In genomic region chr5:5331838-5332237, GRCh38 we compare ENCODE assay signal across 16 cellular contexts.
DNase-seq lines count a peak whose midpoint lies in the region; TF ChIP-seq lines count a peak whose summit lies in the region.
"Had no signal": no experiment of that assay in that cellular context is flagged by ENCODE, and none has a peak within 500 bp of the region (broad histone marks: within the 10 kb centered on the region; RNA-seq: fewer than 3 reads in every experiment).

No MANE protein-coding gene starts in this region.

- no TSS peak for BruUV-seq in A673 (replicated peaks; lab: Mats Ljungman, UMichigan)

- no peaks in the 10 kb centered on the region for H3K27me3 ChIP-seq in A673 (replicated peaks; ENCODE audit: insufficient read depth, low read depth, low read length, poor library complexity)
- no peaks in the 10 kb centered on the region for H3K27me3 ChIP-seq in breast epithelium
- H3K27me3 ChIP-seq: uterus had no signal

- CTCF ChIA-PET in A673 (lab: Charles Lee) = no interaction called here

- H3K4me1 ChIP-seq in A673 (ENCODE audit: insufficient read depth, low read length, poor library complexity, severe bottlenecking) (peaks cover 33% of the 10 kb centered on the region), breast epithelium (no peaks in the 10 kb centered on the region)
- H3K4me1 ChIP-seq: uterus had no signal

- H3K27ac ChIP-seq in A673 (ENCODE audit: low read depth, low read length, poor library complexity, severe bottlenecking) = no peak overlapping the region
- no peak overlapping the region for H3K27ac ChIP-seq in breast epithelium
- H3K27ac ChIP-seq: uterus had no signal

- H3K9me3 ChIP-seq in A673 (ENCODE audit: low read depth, low read length, poor library complexity, severe bottlenecking) (no peaks in the 10 kb centered on the region), breast epithelium (no peaks in the 10 kb centered on the region)
- H3K9me3 ChIP-seq: uterus had no signal

- no peak for TF ChIP-seq POLR2A in breast epithelium (IDR thresholded peaks at IDR 0.05)

- intact Hi-C loops in A673 (cut with micrococcal nuclease; ENCODE audit: unreplicated experiment) = no loop called here
- intact Hi-C loops in breast epithelium (cut with DNase I; ENCODE audit: low total_unique reads) = no loop called here

- TF ChIP-seq CTCF in A673 (conservative IDR thresholded peaks at IDR 0.05; ENCODE audit: low read depth, low read length) (no peak), breast epithelium (IDR thresholded peaks at IDR 0.05) (no peak)

- DNase-seq in A673 (ENCODE audit: low spot score) (peak; percentile 45), EH (ENCODE audit: low read depth) (peak; percentile 45), astrocyte of the hippocampus (ENCODE audit: low read depth, low spot score) (peak; percentile 76), myocyte (ENCODE audit: low read depth) (peak; percentile 83), AG08395 (ENCODE audit: low spot score) (no peak), breast epithelium (ENCODE audit: low spot score in 2 of 2) (no peak), NCI-H748 (lab: John Stamatoyannopoulos, UW; ENCODE audit: unreplicated experiment) (no peak)
- no peak for DNase-seq in activated CD4-positive, alpha-beta T cell treated with anti-CD3 and anti-CD28 coated beads, Interleukin-2, amount 50 U/mL, for 4 hours
- DNase-seq: activated CD4-positive, alpha-beta T cell treated with anti-CD3 and anti-CD28 coated beads for 1 hour; CD4-positive, alpha-beta T cell; cortex of kidney; H9; hippocampal formation; NCI-H1105; uterus had no signal

- H3K4me3 ChIP-seq in A673 (ENCODE audit: low read depth, low read length, poor library complexity, severe bottlenecking) (no peak overlapping the region), breast epithelium (no peak overlapping the region)
- H3K4me3 ChIP-seq: lung, uterus had no signal

- POLR2A ChIA-PET in A673 (lab: Charles Lee; ENCODE audit: low non-redundant PET) = no interaction called here

- no peaks in the 10 kb centered on the region for H3K36me3 ChIP-seq in A673 (ENCODE audit: insufficient read depth, low read length, poor library complexity, severe bottlenecking)
- H3K36me3 ChIP-seq in breast epithelium = no peaks in the 10 kb centered on the region
- H3K36me3 ChIP-seq: uterus had no signal

Comparison
In these comparisons a context has a peak if more than half of its experiments do, and no peak if none do; other contexts are left out.
1. DNase-seq: peak in A673 (single experiment), EH (single experiment), astrocyte of the hippocampus (single experiment) and myocyte (single experiment); none in AG08395 (single experiment), breast epithelium (0 of 2), NCI-H748 (single experiment) and activated CD4-positive, alpha-beta T cell treated with anti-CD3 and anti-CD28 coated beads, Interleukin-2, amount 50 U/mL, for 4 hours (0 of 2).